ENCODE assay signal across 1 cellular context in genomic region chr15:40564591-40565332, GRCh38.
A peak's percentile ranks its signal among the peaks of the same experiment; 100 is the strongest.
TF ChIP-seq lines count a peak whose summit lies in the region.

Gene CCDC32 (minus strand): TSS chr15:40565042. CDS start chr15:40563015, 2,027 bp downstream.

TF ChIP-seq in HepG2, 621 proteins besides CTCF, POLR2A, EP300 and RAD21 (continued from another document and continues in another):
- no peak for TF ChIP-seq HNF1A (IDR thresholded peaks at IDR 0.05; ENCODE audit: low read depth)
- peak; percentile 28; the same call in 1 of the 2 replicates for TF ChIP-seq HNF1A (CRISPR knock-in tag; IDR thresholded peaks at IDR 0.05; ENCODE audit: borderline replicate concordance)
- TF ChIP-seq ZBTB26 (CRISPR knock-in tag; IDR thresholded peaks at IDR 0.05; ENCODE audit: borderline replicate concordance), result no peak
- 0 out of 2 replicates have a peak, but pooled peaks have one; percentile 33 for TF ChIP-seq MXD3 (CRISPR knock-in tag; IDR thresholded peaks at IDR 0.05)
- no peak for TF ChIP-seq ZNF17 (CRISPR knock-in tag; IDR thresholded peaks at IDR 0.05)
- TF ChIP-seq NCOA1 (CRISPR knock-in tag; IDR thresholded peaks at IDR 0.05), result no peak
- 0 out of 2 replicates have a peak, but pooled peaks have one; percentile 58 for TF ChIP-seq ZBTB43 (CRISPR knock-in tag; conservative IDR thresholded peaks at IDR 0.05)
- no peak for TF ChIP-seq NFAT5 (CRISPR knock-in tag; IDR thresholded peaks at IDR 0.05)
- TF ChIP-seq ELF1 (CRISPR knock-in tag; IDR thresholded peaks at IDR 0.05), result peak; percentile 36
- no peak for TF ChIP-seq CERS6 (CRISPR knock-in tag; IDR thresholded peaks at IDR 0.05)
- TF ChIP-seq ZNF644 (CRISPR knock-in tag; IDR thresholded peaks at IDR 0.05; ENCODE audit: low read depth), result no peak
- TF ChIP-seq ZNF782 (CRISPR knock-in tag; IDR thresholded peaks at IDR 0.05; ENCODE audit: borderline replicate concordance), result 0 out of 2 replicates have a peak, but pooled peaks have one; percentile 46
- TF ChIP-seq ZSCAN22 (CRISPR knock-in tag; IDR thresholded peaks at IDR 0.05), result no peak
- no peak; the same call in 1 of the 2 replicates for TF ChIP-seq KLF15 (CRISPR knock-in tag; IDR thresholded peaks at IDR 0.05; ENCODE audit: borderline replicate concordance)
- TF ChIP-seq ARID3A (IDR thresholded peaks at IDR 0.05; ENCODE audit: low read depth, low read length), result no peak
- no peak for TF ChIP-seq ZNF33A (CRISPR knock-in tag; IDR thresholded peaks at IDR 0.05; ENCODE audit: borderline replicate concordance)
- TF ChIP-seq GATA4 (IDR thresholded peaks at IDR 0.05; ENCODE audit: borderline replicate concordance, low read depth), result no peak
- TF ChIP-seq PHF5A (CRISPR knock-in tag; IDR thresholded peaks at IDR 0.05; ENCODE audit: low read depth, unreplicated experiment), result no peak
- TF ChIP-seq ARID4A (CRISPR knock-in tag; IDR thresholded peaks at IDR 0.05; ENCODE audit: borderline replicate concordance), result peak; percentile 79
- peak; percentile 87 for TF ChIP-seq ZNF687 (CRISPR knock-in tag; IDR thresholded peaks at IDR 0.05)
- 0 out of 2 replicates have a peak, but pooled peaks have one; percentile 63 for TF ChIP-seq ZNF543 (CRISPR knock-in tag; IDR thresholded peaks at IDR 0.05)
- TF ChIP-seq KLF13 (CRISPR knock-in tag; IDR thresholded peaks at IDR 0.05), result no peak
- peak; percentile 70; the same call in 1 of the 2 replicates for TF ChIP-seq HOMEZ (CRISPR knock-in tag; IDR thresholded peaks at IDR 0.05; ENCODE audit: low read depth)
- TF ChIP-seq ZNF772 (CRISPR knock-in tag; IDR thresholded peaks at IDR 0.05), result 0 out of 2 replicates have a peak, but pooled peaks have one; percentile 66
